In genomic region chr6:87174078-87174579, GRCh38 we compare ENCODE assay signal across 10 cellular contexts. TPM values are rescaled to one million over a fixed set of nuclear protein-coding genes. Genes with fewer than 3 reads are reported as not detected.
DNase-seq lines count a peak whose midpoint lies in the region; ATAC-seq and TF ChIP-seq lines count a peak whose summit lies in the region.
"Had no signal": no experiment of that assay in that cellular context is flagged by ENCODE, and none has a peak within 500 bp of the region (broad histone marks: within the 10 kb centered on the region; RNA-seq: fewer than 3 reads in every experiment).

No MANE protein-coding gene starts in this region.

- no peak for TF ChIP-seq CTCF in progenitor cell of endocrine pancreas (IDR thresholded peaks at IDR 0.05; ENCODE audit: unreplicated experiment)
- TF ChIP-seq CTCF in Calu3 (IDR thresholded peaks at IDR 0.05; ENCODE audit: unreplicated experiment) = no peak
- TF ChIP-seq CTCF in tibial nerve (IDR thresholded peaks at IDR 0.05) = no peak

- H3K27ac ChIP-seq in tibial nerve = no peak overlapping the region

- H3K27me3 Mint-ChIP-seq in activated CD4-positive, alpha-beta T cell treated with anti-CD3 and anti-CD28 coated beads, Interleukin-2, amount 10 ng/mL, durations not matched to agents 24 days and 14 days = no peaks in the 10 kb centered on the region
- H3K27me3 Mint-ChIP-seq in effector memory CD8-positive, alpha-beta T cell = no peaks in the 10 kb centered on the region
- H3K27me3 Mint-ChIP-seq in progenitor cell of endocrine pancreas (no peaks in the 10 kb centered on the region), Calu3 (ENCODE audit: unreplicated experiment) (no peaks in the 10 kb centered on the region)

- peak overlapping the region; percentile 54 for H3K27ac Mint-ChIP-seq in activated CD4-positive, alpha-beta T cell treated with anti-CD3 and anti-CD28 coated beads, Interleukin-2, amount 10 ng/mL, durations not matched to agents 24 days and 14 days
- H3K27ac Mint-ChIP-seq in effector memory CD8-positive, alpha-beta T cell = peak overlapping the region; percentile 11 to 77
- H3K27ac Mint-ChIP-seq in progenitor cell of endocrine pancreas (peak overlapping the region; percentile 59), Calu3 (ENCODE audit: unreplicated experiment) (no peak overlapping the region)

- TF ChIP-seq POLR2A in tibial nerve (IDR thresholded peaks at IDR 0.05) = no peak

- H3K36me3 Mint-ChIP-seq in activated CD4-positive, alpha-beta T cell treated with anti-CD3 and anti-CD28 coated beads, Interleukin-2, amount 10 ng/mL, durations not matched to agents 24 days and 14 days (ENCODE audit: low read depth) = peaks cover 35% of the 10 kb centered on the region
- H3K36me3 Mint-ChIP-seq in effector memory CD8-positive, alpha-beta T cell (ENCODE audit: insufficient read depth) = peaks cover 25% of the 10 kb centered on the region
- H3K36me3 Mint-ChIP-seq in progenitor cell of endocrine pancreas (ENCODE audit: insufficient read depth) (peaks cover 23% of the 10 kb centered on the region), Calu3 (ENCODE audit: insufficient read depth, unreplicated experiment) (peaks cover 4% of the 10 kb centered on the region)

- peaks cover 50% of the 10 kb centered on the region for H3K4me1 Mint-ChIP-seq in activated CD4-positive, alpha-beta T cell treated with anti-CD3 and anti-CD28 coated beads, Interleukin-2, amount 10 ng/mL, durations not matched to agents 24 days and 14 days
- peaks cover 53 to 65% of the 10 kb centered on the region in 2 donors for H3K4me1 Mint-ChIP-seq in effector memory CD8-positive, alpha-beta T cell (ENCODE audit: low read depth in 2 of 2)
- H3K4me1 Mint-ChIP-seq in progenitor cell of endocrine pancreas (ENCODE audit: low read depth) = peaks cover 39% of the 10 kb centered on the region
- peaks cover 55% of the 10 kb centered on the region for H3K4me1 Mint-ChIP-seq in Calu3 (ENCODE audit: low read depth, unreplicated experiment)

- H3K4me3 ChIP-seq in tibial nerve = no peak overlapping the region

- CTCF ChIA-PET in Calu3 (lab: Charles Lee) = no interaction called here

- TF ChIP-seq EP300 in tibial nerve (IDR thresholded peaks at IDR 0.05) = no peak

- H3K36me3 ChIP-seq in tibial nerve = peaks cover 0 to 10% (median 0%) of the 10 kb centered on the region in 3 donors

- no peak for DNase-seq in activated CD4-positive, alpha-beta T cell treated with anti-CD3 and anti-CD28 coated beads, Interleukin-2, amount 10 ng/mL, durations not matched to agents 24 days and 14 days
- DNase-seq in activated CD4-positive, alpha-beta T cell treated with anti-CD3 and anti-CD28 coated beads, Interleukin-2, amount 50 U/mL, for 1 hour = no peak
- DNase-seq in effector memory CD8-positive, alpha-beta T cell = no peak
- DNase-seq in progenitor cell of endocrine pancreas (ENCODE audit: low spot score, unreplicated experiment) (no peak), Calu3 (no peak), tibial nerve (ENCODE audit: low spot score in 2 of 2) (no peak), NCI-H526 treated with DMSO at 0.1 percent for 48 hours (lab: John Stamatoyannopoulos, UW) (no peak)
- DNase-seq: NCI-H146; stimulated activated CD4-positive, alpha-beta T cell treated with anti-CD3 and anti-CD28 coated beads, Interleukin-4, amount 100 ng/mL, for 24 hours had no signal

- H3K4me3 Mint-ChIP-seq in activated CD4-positive, alpha-beta T cell treated with anti-CD3 and anti-CD28 coated beads, Interleukin-2, amount 10 ng/mL, durations not matched to agents 24 days and 14 days = no peak overlapping the region
- H3K4me3 Mint-ChIP-seq in effector memory CD8-positive, alpha-beta T cell = peak overlapping the region in 1 of 2 donors; percentile 24
- H3K4me3 Mint-ChIP-seq in progenitor cell of endocrine pancreas (ENCODE audit: low read depth) (no peak overlapping the region), Calu3 (ENCODE audit: low read depth, unreplicated experiment) (no peak overlapping the region)

- peak; percentile 45 for ATAC-seq in HG02938 (IDR thresholded peaks at IDR 0.05; ENCODE audit: unreplicated experiment)
- peak; percentile 50 for ATAC-seq in effector memory CD8-positive, alpha-beta T cell (replicated peaks)

- 68 to 73% methylated on average over 3 of the region's 3 CpGs for WGBS in tibial nerve, 2 donors

- intact Hi-C loops in activated CD4-positive, alpha-beta T cell treated with anti-CD3 and anti-CD28 coated beads, Interleukin-2, amount 10 ng/mL, durations not matched to agents 24 days and 14 days (cut with micrococcal nuclease) = loop anchor here (5.0 kb wide), 1 partner anchor 38 kb away; no protein-coding TSS in a partner anchor
- intact Hi-C loops in Calu3 (cut with micrococcal nuclease; ENCODE audit: unreplicated experiment) = no loop called here

- no peaks in the 10 kb centered on the region for H3K27me3 ChIP-seq in tibial nerve

- peaks cover 0 to 59% (median 20%) of the 10 kb centered on the region in 4 donors for H3K4me1 ChIP-seq in tibial nerve

- H3K9me3 ChIP-seq in tibial nerve = no peaks in the 10 kb centered on the region

- no TSS peak for BruUV-seq in Calu3 (replicated peaks; lab: Mats Ljungman, UMichigan)

- peaks cover 10% of the 10 kb centered on the region for H3K9me3 Mint-ChIP-seq in activated CD4-positive, alpha-beta T cell treated with anti-CD3 and anti-CD28 coated beads, Interleukin-2, amount 10 ng/mL, durations not matched to agents 24 days and 14 days
- no peaks in the 10 kb centered on the region for H3K9me3 Mint-ChIP-seq in effector memory CD8-positive, alpha-beta T cell
- peaks cover 4% of the 10 kb centered on the region for H3K9me3 Mint-ChIP-seq in progenitor cell of endocrine pancreas (ENCODE audit: low read depth)
- H3K9me3 Mint-ChIP-seq in Calu3 (ENCODE audit: low read depth, unreplicated experiment) = no peaks in the 10 kb centered on the region

RNA-seq across cellular contexts. Expression of gene ZNF292, which starts 18.8 kb away (rescaled TPM):
- total RNA-seq in activated CD4-positive, alpha-beta T cell treated with anti-CD3 and anti-CD28 coated beads, Interleukin-2, amount 10 ng/mL, durations not matched to agents 24 days and 14 days = 61.2 and 63.7 TPM in 2 replicates
- total RNA-seq in progenitor cell of endocrine pancreas (63.3 and 67.9 TPM in 2 replicates), Calu3 (2022) (41.6 and 44.6 TPM in 2 replicates), tibial nerve (10 to 100 TPM; 35.5 to 48.3 (median 43.9) TPM)
